10 cellular contexts compared by ENCODE assay signal in genomic region chr17:6843241-6843890, GRCh38. TPM values are rescaled to one million over a fixed set of nuclear protein-coding genes. Genes with fewer than 3 reads are reported as not detected.
DNase-seq lines count a peak whose midpoint lies in the region; ATAC-seq and TF ChIP-seq lines count a peak whose summit lies in the region.
"Had no signal": no experiment of that assay in that cellular context is flagged by ENCODE, and none has a peak within 500 bp of the region (broad histone marks: within the 10 kb centered on the region; RNA-seq: fewer than 3 reads in every experiment).

No MANE protein-coding gene starts in this region.

- DNase-seq in ACHN (peak; percentile 63), NCI-H774 (lab: John Stamatoyannopoulos, UW) (peak; percentile 0), dorsolateral prefrontal cortex (no peak), ovary (no peak)
- no peak for DNase-seq in stimulated activated CD4-positive, alpha-beta T cell treated with anti-CD3 and anti-CD28 coated beads, Interleukin-4, amount 100 ng/mL, for 1 hour

- H3K27ac ChIP-seq in dorsolateral prefrontal cortex (no peak overlapping the region), muscle layer of duodenum (ENCODE audit: low read length) (peak overlapping the region; percentile 23), ovary (no peak overlapping the region)

- no peak overlapping the region for H3K4me3 ChIP-seq in GM12875 (ENCODE audit: low read depth, low read length)
- peak overlapping the region in 3 of 59 donors; percentile 1 to 37 (median 10) for H3K4me3 ChIP-seq in dorsolateral prefrontal cortex
- H3K4me3 ChIP-seq in muscle layer of duodenum (ENCODE audit: low read depth in 1 of 2, low read length in 2 of 2): no peak overlapping the region
- H3K4me3 ChIP-seq in ovary: no peak overlapping the region
- H3K4me3 ChIP-seq: HAP-1 had no signal

- in situ Hi-C loops in ACHN (cut with HindIII; ENCODE audit: low pct_ligation_motif_present, low pct_unique_long_range_greater_than_20kb, low sequenced_read_pairs): no loop called here

- H3K4me1 ChIP-seq in muscle layer of duodenum (ENCODE audit: control insufficient read depth in 1 of 2, insufficient read depth in 2 of 2, low read length in 2 of 2): no peaks in the 10 kb centered on the region
- H3K4me1 ChIP-seq in ovary (ENCODE audit: insufficient read depth): no peaks in the 10 kb centered on the region
- H3K4me1 ChIP-seq: HAP-1 had no signal

- 16 to 19% (median 18%) methylated on average over 8 of the region's 8 CpGs for WGBS in ovary, 3 donors

- ATAC-seq in GM21526 (IDR thresholded peaks at IDR 0.05; ENCODE audit: low FRiP score, unreplicated experiment): no peak

- no peaks in the 10 kb centered on the region for H3K36me3 ChIP-seq in muscle layer of duodenum (ENCODE audit: control insufficient read depth in 1 of 2, insufficient read depth in 2 of 2, low read length in 2 of 2)
- H3K36me3 ChIP-seq in ovary: no peaks in the 10 kb centered on the region
- H3K36me3 ChIP-seq: HAP-1 had no signal

- intact Hi-C loops in dorsolateral prefrontal cortex (cut with DNase I): loop anchor here in 1 of 2 donors (5.0 kb wide), 2 partner anchors 164 to 179 kb away; partner anchors contain the start of gene BCL6B
- intact Hi-C loops in ovary (cut with DNase I): loop anchor here in 2 of 4 donors (5.0 to 10.0 kb wide), 2 partner anchors 176 to 179 kb away; no protein-coding TSS in a partner anchor

- H3K27me3 ChIP-seq in dorsolateral prefrontal cortex: peaks cover 0 to 45% (median 7%) of the 10 kb centered on the region in 45 donors
- H3K27me3 ChIP-seq in muscle layer of duodenum (ENCODE audit: low read depth, low read length): peaks cover 4% of the 10 kb centered on the region
- H3K27me3 ChIP-seq in ovary: no peaks in the 10 kb centered on the region

- peak; percentile 7; the same call in 1 of the 2 replicates for TF ChIP-seq CTCF in GM12875 (IDR thresholded peaks at IDR 0.05; ENCODE audit: borderline replicate concordance, insufficient read depth, low read depth, low read length)
- peak; percentile 48 to 86 (median 70) for TF ChIP-seq CTCF in dorsolateral prefrontal cortex (IDR thresholded peaks at IDR 0.05 in 54 of 56, conservative IDR thresholded peaks at IDR 0.05 in 2 of 56; ENCODE audit: low read depth in 1 of 56, partially characterized antibody in 56 of 56)
- TF ChIP-seq CTCF in ovary (IDR thresholded peaks at IDR 0.05): no peak

- no peak for TF ChIP-seq EP300 in ovary (IDR thresholded peaks at IDR 0.05)

- H3K9me3 ChIP-seq in muscle layer of duodenum (ENCODE audit: control insufficient read depth in 1 of 2, low read length in 2 of 2): no peaks in the 10 kb centered on the region
- H3K9me3 ChIP-seq in ovary: no peaks in the 10 kb centered on the region
- H3K9me3 ChIP-seq: HAP-1 had no signal

- no peak for TF ChIP-seq POLR2A in ovary (IDR thresholded peaks at IDR 0.05)

RNA-seq across cellular contexts. Expression of gene TEKT1, which starts 11.8 kb away (rescaled TPM):
- total RNA-seq in dorsolateral prefrontal cortex (1 to 10 TPM in 42 of 120 experiments, under 1 TPM in 76, not detected in 2; 0.10 to 7.3 (median 0.80) TPM), ovary (10 to 100 TPM in 1 of 7 donors, 1 to 10 TPM in 2, under 1 TPM in 2, not detected in 2; 0.94 to 19.3 (median 2.1) TPM)
- under 1 TPM in 1 of 2 donors, not detected in 1; 0.06 TPM for polyA plus RNA-seq in ovary
- total RNA-seq: urinary bladder had no signal
- polyA plus RNA-seq: urinary bladder had no signal

Comparison
In these comparisons a context has a peak if more than half of its experiments do, and no peak if none do; other contexts are left out.
1. DNase-seq: peak in ACHN (single experiment) and NCI-H774 (single experiment); none in dorsolateral prefrontal cortex (0 of 10), stimulated activated CD4-positive, alpha-beta T cell treated with anti-CD3 and anti-CD28 coated beads, Interleukin-4, amount 100 ng/mL, for 1 hour (single experiment) and ovary (0 of 5).
2. CTCF ChIP-seq: peak in GM12875 (single experiment) and dorsolateral prefrontal cortex (56 of 56); none in ovary (0 of 3).